8 cellular contexts compared by ENCODE assay signal in genomic region chr9:131500939-131501541, GRCh38. TPM values are rescaled to one million over a fixed set of nuclear protein-coding genes. Genes with fewer than 3 reads are reported as not detected.
A peak's percentile ranks its signal among the peaks of the same experiment; 100 is the strongest.
DNase-seq lines count a peak whose midpoint lies in the region; ATAC-seq and TF ChIP-seq lines count a peak whose summit lies in the region.

No MANE protein-coding gene starts in this region.

- TF ChIP-seq CTCF in 22Rv1 (IDR thresholded peaks at IDR 0.05) = no peak

- ATAC-seq in stimulated activated naive CD8-positive, alpha-beta T cell treated with anti-CD3 and anti-CD28 coated beads, Interleukin-15, Interleukin-2, amounts not matched to agents 100 U/mL and 50 U/mL, for 24 hours = peak; percentile 63

- DNase-seq in LHCN-M2 (ENCODE audit: low read depth) (peak; percentile 73), glomerular visceral epithelial cell (ENCODE audit: extremely low spot score) (peak; percentile 86), middle frontal gyrus (ENCODE audit: extremely low spot score, low spot score) (no peak), nucleus accumbens (lab: John Stamatoyannopoulos, UW) (no peak), DMS153 treated with DMSO at 0.1 percent for 48 hours (lab: John Stamatoyannopoulos, UW; ENCODE audit: unreplicated experiment) (no peak)
- peak; percentile 22 to 39 for DNase-seq in activated CD8-positive, alpha-beta memory T cell treated with anti-CD3 and anti-CD28 coated beads for 4 hours (ENCODE audit: low read depth in 2 of 2)
- DNase-seq in stimulated activated naive CD8-positive, alpha-beta T cell treated with anti-CD3 and anti-CD28 coated beads, Interleukin-15, Interleukin-2, amounts not matched to agents 100 U/mL and 50 U/mL, for 24 hours = peak; percentile 73

- H3K27ac ChIP-seq in 22Rv1 = peak overlapping the region; percentile 36

RNA-seq across cellular contexts. Expression of gene POMT1, which starts 1.7 kb away (rescaled TPM):
- 27.8 and 31.1 TPM in 2 replicates for total RNA-seq in LHCN-M2 (2014; rRNA removed)
- polyA plus RNA-seq in LHCN-M2 (2012) = 28.4 TPM

RNA-seq across cellular contexts. Expression of gene UCK1, which starts 30.0 kb away (rescaled TPM):
- total RNA-seq in LHCN-M2 (2014; rRNA removed) = 44.1 and 54.4 TPM in 2 replicates
- 33.3 TPM for polyA plus RNA-seq in LHCN-M2 (2012)

RNA-seq across cellular contexts. Expression of gene PRRT1B, which starts 44.3 kb away (rescaled TPM):
- not detected in 2 replicates for total RNA-seq in LHCN-M2 (2014; rRNA removed)
- polyA plus RNA-seq in LHCN-M2 (2012) = 0.04 TPM

Comparison
In these comparisons a context has a peak if more than half of its experiments do, and no peak if none do; other contexts are left out.
1. DNase-seq: peak in LHCN-M2 (single experiment), activated CD8-positive, alpha-beta memory T cell treated with anti-CD3 and anti-CD28 coated beads for 4 hours (2 of 2), glomerular visceral epithelial cell (single experiment) and stimulated activated naive CD8-positive, alpha-beta T cell treated with anti-CD3 and anti-CD28 coated beads, Interleukin-15, Interleukin-2, amounts not matched to agents 100 U/mL and 50 U/mL, for 24 hours (single experiment); none in middle frontal gyrus (single experiment), nucleus accumbens (0 of 56) and DMS153 treated with DMSO at 0.1 percent for 48 hours (single experiment).